1 cellular context compared by ENCODE assay signal in the genomic region with DNA sequence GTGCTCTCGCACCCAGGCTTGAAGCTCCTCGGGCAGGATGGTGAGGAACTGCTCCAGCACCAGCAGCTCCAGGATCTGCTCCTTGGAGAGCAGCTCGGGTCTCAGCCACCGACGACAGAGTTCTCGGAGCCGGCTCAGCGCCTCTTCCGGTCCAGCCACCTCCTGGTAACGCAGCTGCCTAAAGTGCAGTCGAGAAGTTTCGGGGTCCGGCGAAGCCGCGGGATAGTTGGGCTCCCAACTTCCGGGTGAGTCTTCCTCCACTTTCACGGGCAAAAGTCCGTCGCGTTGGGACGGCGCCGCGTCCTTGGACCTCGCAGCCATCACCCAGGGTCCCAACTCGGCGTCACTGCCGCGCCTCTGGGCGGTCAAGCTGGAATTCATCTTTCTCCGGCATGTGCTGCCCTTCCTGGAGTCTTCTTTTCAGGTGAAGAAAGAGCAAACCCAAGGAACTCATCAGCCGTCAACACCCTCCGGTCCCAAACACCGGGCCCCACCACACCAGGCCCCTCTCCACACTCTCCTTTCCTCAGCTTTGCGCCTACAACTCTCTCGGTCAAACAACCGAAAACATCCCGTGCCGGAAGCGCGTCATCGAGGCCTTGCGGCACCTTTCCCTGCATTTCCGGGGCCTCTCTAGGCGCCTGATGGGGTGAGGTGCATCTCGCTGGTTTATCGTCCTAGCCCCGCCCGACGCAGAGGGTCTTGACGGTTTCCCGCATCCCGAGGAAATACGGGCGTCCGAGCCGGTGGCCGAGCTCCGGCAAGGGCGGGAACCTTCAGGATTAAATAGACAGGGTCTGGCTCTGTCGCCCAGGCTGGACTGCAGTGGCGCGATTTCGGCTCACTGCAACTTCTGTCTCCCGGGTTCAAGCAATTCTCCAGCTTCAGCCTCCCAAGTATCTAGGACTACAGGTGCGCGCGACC.
A peak's percentile ranks its signal among the peaks of the same experiment; 100 is the strongest.
TF ChIP-seq lines count a peak whose summit lies in the region.

Gene ZNF394 (minus strand): TSS at position 569 of the 924 bp plus-strand sequence. CDS start 188 bp downstream, at position 381.

TF ChIP-seq in HepG2, 621 proteins besides CTCF, POLR2A, EP300 and RAD21 (continued from another document and continues in another):
- no peak; the same call in 1 of the 2 replicates for TF ChIP-seq HIC2 (CRISPR knock-in tag; IDR thresholded peaks at IDR 0.05; ENCODE audit: low read depth)
- TF ChIP-seq ZNF703 (CRISPR knock-in tag; IDR thresholded peaks at IDR 0.05; ENCODE audit: borderline replicate concordance) = peak; percentile 53; the same call in 1 of the 2 replicates
- TF ChIP-seq ZNF569 (CRISPR knock-in tag; IDR thresholded peaks at IDR 0.05; ENCODE audit: borderline replicate concordance) = no peak
- 0 out of 2 replicates have a peak, but pooled peaks have one; percentile 48 for TF ChIP-seq TOPORS (CRISPR knock-in tag; IDR thresholded peaks at IDR 0.05)
- no peak for TF ChIP-seq GTF2F1 (IDR thresholded peaks at IDR 0.05; ENCODE audit: low read length)
- TF ChIP-seq ZNF746 (CRISPR knock-in tag; IDR thresholded peaks at IDR 0.05) = peak; percentile 72
- no peak for TF ChIP-seq ZNF317 (CRISPR knock-in tag; IDR thresholded peaks at IDR 0.05)
- peak; percentile 70 for TF ChIP-seq ZNF446 (CRISPR knock-in tag; IDR thresholded peaks at IDR 0.05)
- no peak for TF ChIP-seq FOXM1 (CRISPR knock-in tag; IDR thresholded peaks at IDR 0.05)
- no peak; the same call in 1 of the 2 replicates for TF ChIP-seq FOXJ3 (CRISPR knock-in tag; IDR thresholded peaks at IDR 0.05; ENCODE audit: borderline replicate concordance)
- no peak for TF ChIP-seq ZNF24 (IDR thresholded peaks at IDR 0.05)
- TF ChIP-seq TAF15 (IDR thresholded peaks at IDR 0.05; ENCODE audit: low read depth, low read length, poor library complexity, severe bottlenecking) = no peak
- TF ChIP-seq ZIK1 (CRISPR knock-in tag; IDR thresholded peaks at IDR 0.05; ENCODE audit: borderline replicate concordance, low read depth) = peak; percentile 35; the same call in 1 of the 2 replicates
- no peak for TF ChIP-seq RFX5 (IDR thresholded peaks at IDR 0.05; ENCODE audit: low read depth, low read length)
- TF ChIP-seq MED8 (CRISPR knock-in tag; IDR thresholded peaks at IDR 0.05; ENCODE audit: insufficient replicate concordance) = no peak
- TF ChIP-seq CAMTA2 (CRISPR knock-in tag; IDR thresholded peaks at IDR 0.05; ENCODE audit: borderline replicate concordance) = no peak
- TF ChIP-seq POGK (CRISPR knock-in tag; conservative IDR thresholded peaks at IDR 0.05) = 0 out of 2 replicates have a peak, but pooled peaks have one; percentile 28
- peak; percentile 56; the same call in 1 of the 2 replicates for TF ChIP-seq SIX4 (CRISPR knock-in tag; IDR thresholded peaks at IDR 0.05)
- TF ChIP-seq ZNF276 (CRISPR knock-in tag; IDR thresholded peaks at IDR 0.05; ENCODE audit: low read depth) = no peak
- no peak for TF ChIP-seq SALL2 (CRISPR knock-in tag; IDR thresholded peaks at IDR 0.05)
- no peak for TF ChIP-seq ZFP62 (CRISPR knock-in tag; IDR thresholded peaks at IDR 0.05)
- TF ChIP-seq ZNF225 (CRISPR knock-in tag; IDR thresholded peaks at IDR 0.05) = no peak
- TF ChIP-seq ZNF788 (CRISPR knock-in tag; IDR thresholded peaks at IDR 0.05; ENCODE audit: borderline replicate concordance) = peak; percentile 82; the same call in 1 of the 2 replicates
- no peak for TF ChIP-seq PCBP1 (IDR thresholded peaks at IDR 0.05; ENCODE audit: borderline replicate concordance, low read depth, low read length)
- TF ChIP-seq MXD1 (CRISPR knock-in tag; IDR thresholded peaks at IDR 0.05) = peak; percentile 61; the same call in 1 of the 2 replicates
- TF ChIP-seq, protein P1, sequence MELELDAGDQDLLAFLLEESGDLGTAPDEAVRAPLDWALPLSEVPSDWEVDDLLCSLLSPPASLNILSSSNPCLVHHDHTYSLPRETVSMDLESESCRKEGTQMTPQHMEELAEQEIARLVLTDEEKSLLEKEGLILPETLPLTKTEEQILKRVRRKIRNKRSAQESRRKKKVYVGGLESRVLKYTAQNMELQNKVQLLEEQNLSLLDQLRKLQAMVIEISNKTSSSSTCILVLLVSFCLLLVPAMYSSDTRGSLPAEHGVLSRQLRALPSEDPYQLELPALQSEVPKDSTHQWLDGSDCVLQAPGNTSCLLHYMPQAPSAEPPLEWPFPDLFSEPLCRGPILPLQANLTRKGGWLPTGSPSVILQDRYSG (CRISPR knock-in tag; IDR thresholded peaks at IDR 0.05) = no peak
- peak; percentile 51; the same call in 1 of the 2 replicates for TF ChIP-seq ZNF607 (CRISPR knock-in tag; IDR thresholded peaks at IDR 0.05; ENCODE audit: borderline replicate concordance)
- peak; percentile 62 for TF ChIP-seq FOSL2 (CRISPR knock-in tag; IDR thresholded peaks at IDR 0.05)
- no peak for TF ChIP-seq ZBTB43 (CRISPR knock-in tag; conservative IDR thresholded peaks at IDR 0.05)
- peak; percentile 77 for TF ChIP-seq UBTF (CRISPR knock-in tag; IDR thresholded peaks at IDR 0.05)
- no peak for TF ChIP-seq ETV6 (CRISPR knock-in tag; conservative IDR thresholded peaks at IDR 0.05)
- TF ChIP-seq ZNF691 (CRISPR knock-in tag; IDR thresholded peaks at IDR 0.05; ENCODE audit: borderline replicate concordance, low read depth) = no peak
- TF ChIP-seq, protein P2, sequence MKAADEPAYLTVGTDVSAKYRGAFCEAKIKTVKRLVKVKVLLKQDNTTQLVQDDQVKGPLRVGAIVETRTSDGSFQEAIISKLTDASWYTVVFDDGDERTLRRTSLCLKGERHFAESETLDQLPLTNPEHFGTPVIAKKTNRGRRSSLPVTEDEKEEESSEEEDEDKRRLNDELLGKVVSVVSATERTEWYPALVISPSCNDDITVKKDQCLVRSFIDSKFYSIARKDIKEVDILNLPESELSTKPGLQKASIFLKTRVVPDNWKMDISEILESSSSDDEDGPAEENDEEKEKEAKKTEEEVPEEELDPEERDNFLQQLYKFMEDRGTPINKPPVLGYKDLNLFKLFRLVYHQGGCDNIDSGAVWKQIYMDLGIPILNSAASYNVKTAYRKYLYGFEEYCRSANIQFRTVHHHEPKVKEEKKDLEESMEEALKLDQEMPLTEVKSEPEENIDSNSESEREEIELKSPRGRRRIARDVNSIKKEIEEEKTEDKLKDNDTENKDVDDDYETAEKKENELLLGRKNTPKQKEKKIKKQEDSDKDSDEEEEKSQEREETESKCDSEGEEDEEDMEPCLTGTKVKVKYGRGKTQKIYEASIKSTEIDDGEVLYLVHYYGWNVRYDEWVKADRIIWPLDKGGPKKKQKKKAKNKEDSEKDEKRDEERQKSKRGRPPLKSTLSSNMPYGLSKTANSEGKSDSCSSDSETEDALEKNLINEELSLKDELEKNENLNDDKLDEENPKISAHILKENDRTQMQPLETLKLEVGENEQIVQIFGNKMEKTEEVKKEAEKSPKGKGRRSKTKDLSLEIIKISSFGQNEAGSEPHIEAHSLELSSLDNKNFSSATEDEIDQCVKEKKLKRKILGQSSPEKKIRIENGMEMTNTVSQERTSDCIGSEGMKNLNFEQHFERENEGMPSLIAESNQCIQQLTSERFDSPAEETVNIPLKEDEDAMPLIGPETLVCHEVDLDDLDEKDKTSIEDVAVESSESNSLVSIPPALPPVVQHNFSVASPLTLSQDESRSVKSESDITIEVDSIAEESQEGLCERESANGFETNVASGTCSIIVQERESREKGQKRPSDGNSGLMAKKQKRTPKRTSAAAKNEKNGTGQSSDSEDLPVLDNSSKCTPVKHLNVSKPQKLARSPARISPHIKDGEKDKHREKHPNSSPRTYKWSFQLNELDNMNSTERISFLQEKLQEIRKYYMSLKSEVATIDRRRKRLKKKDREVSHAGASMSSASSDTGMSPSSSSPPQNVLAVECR (CRISPR knock-in tag; IDR thresholded peaks at IDR 0.05; ENCODE audit: borderline replicate concordance) = peak; percentile 96
- TF ChIP-seq PAWR (CRISPR knock-in tag; IDR thresholded peaks at IDR 0.05; ENCODE audit: borderline replicate concordance) = no peak
- no peak for TF ChIP-seq TGIF2 (CRISPR knock-in tag; IDR thresholded peaks at IDR 0.05)
- peak; percentile 36; the same call in 1 of the 2 replicates for TF ChIP-seq ISL2 (CRISPR knock-in tag; IDR thresholded peaks at IDR 0.05)
- no peak for TF ChIP-seq ZBTB14 (CRISPR knock-in tag; IDR thresholded peaks at IDR 0.05)
- TF ChIP-seq NR2F1 (CRISPR knock-in tag; IDR thresholded peaks at IDR 0.05) = no peak
- TF ChIP-seq NCOA2 (CRISPR knock-in tag; IDR thresholded peaks at IDR 0.05) = no peak; the same call in 1 of the 2 replicates
- TF ChIP-seq SRY (CRISPR knock-in tag; IDR thresholded peaks at IDR 0.05) = peak; percentile 58; the same call in 1 of the 2 replicates
